Comparison of ENCODE assay signal across 9 cellular contexts in genomic region chr7:104272767-104273384, GRCh38. TPM values are rescaled to one million over a fixed set of nuclear protein-coding genes. Genes with fewer than 3 reads are reported as not detected.
DNase-seq lines count a peak whose midpoint lies in the region; ATAC-seq and TF ChIP-seq lines count a peak whose summit lies in the region.
"Had no signal": no experiment of that assay in that cellular context is flagged by ENCODE, and none has a peak within 500 bp of the region (broad histone marks: within the 10 kb centered on the region; RNA-seq: fewer than 3 reads in every experiment).

No MANE protein-coding gene starts in this region.

- no peaks in the 10 kb centered on the region for H3K79me2 ChIP-seq in OCI-LY1 (ENCODE audit: insufficient read depth, low read length)

- peak; percentile 73 for ATAC-seq in HG02981 (IDR thresholded peaks at IDR 0.05; ENCODE audit: unreplicated experiment)

- H4K20me1 ChIP-seq in OCI-LY1 (ENCODE audit: insufficient read depth, low read length), result no peaks in the 10 kb centered on the region

- no peaks in the 10 kb centered on the region for H3K9me3 ChIP-seq in OCI-LY1 (ENCODE audit: low read length)
- H3K9me3 ChIP-seq in effector memory CD4-positive, alpha-beta T cell (ENCODE audit: control insufficient read depth, low read length), result no peaks in the 10 kb centered on the region
- no peaks in the 10 kb centered on the region for H3K9me3 ChIP-seq in esophagus squamous epithelium

- no peak overlapping the region for H3K9ac ChIP-seq in OCI-LY1 (ENCODE audit: low read length)

- H3K27ac ChIP-seq in OCI-LY1 (ENCODE audit: low read depth, low read length, poor library complexity, severe bottlenecking) (no peak overlapping the region), epithelial cell of prostate (no peak overlapping the region), esophagus squamous epithelium (no peak overlapping the region)
- no peak overlapping the region for H3K27ac ChIP-seq in effector memory CD4-positive, alpha-beta T cell (ENCODE audit: insufficient read depth, low read length, poor library complexity, severe bottlenecking)
- H3K27ac ChIP-seq: skin epidermis had no signal

- no peak overlapping the region for H3K4me3 ChIP-seq in OCI-LY1 (ENCODE audit: low read depth, low read length, poor library complexity, severe bottlenecking)
- H3K4me3 ChIP-seq in effector memory CD4-positive, alpha-beta T cell (ENCODE audit: insufficient read depth, low read depth, low read length, poor library complexity, severe bottlenecking), result no peak overlapping the region
- no peak overlapping the region for H3K4me3 ChIP-seq in esophagus squamous epithelium
- H3K4me3 ChIP-seq: skin epidermis had no signal

- peak; percentile 37 for DNase-seq in EH (ENCODE audit: low read depth)
- peak; percentile 6 for DNase-seq in epithelial cell of prostate (ENCODE audit: low read depth, low spot score)
- peak; percentile 30 for DNase-seq in retina
- no peak for DNase-seq in stimulated activated CD4-positive, alpha-beta T cell treated with anti-CD3 and anti-CD28 coated beads, Interleukin-4, amount 100 ng/mL, for 1 hour
- no peak for DNase-seq in effector memory CD4-positive, alpha-beta T cell
- no peak for DNase-seq in esophagus squamous epithelium (lab: John Stamatoyannopoulos, UW)

- H3K36me3 ChIP-seq in OCI-LY1 (ENCODE audit: insufficient read depth, low read length) (no peaks in the 10 kb centered on the region), esophagus squamous epithelium (no peaks in the 10 kb centered on the region)
- H3K36me3 ChIP-seq in effector memory CD4-positive, alpha-beta T cell (ENCODE audit: control insufficient read depth, insufficient read depth, low read length), result no peaks in the 10 kb centered on the region

- no peak for TF ChIP-seq POLR2A in esophagus squamous epithelium (IDR thresholded peaks at IDR 0.05)

- WGBS in esophagus squamous epithelium, 2 donors, result 81 to 88% methylated on average over 5 of the region's 5 CpGs

- H3K9me2 ChIP-seq in OCI-LY1 (ENCODE audit: low read depth, low read length), result no peaks in the 10 kb centered on the region

- TF ChIP-seq CTCF in OCI-LY1 (IDR thresholded peaks at IDR 0.05; ENCODE audit: low read length) (peak; percentile 81), esophagus squamous epithelium (IDR thresholded peaks at IDR 0.05) (peak in 2 of 6 experiments; percentile 11 to 43)

- H3K27me3 ChIP-seq in OCI-LY1 (ENCODE audit: insufficient read depth, low read length) (no peaks in the 10 kb centered on the region), esophagus squamous epithelium (peaks cover 0 to 3% (median 0%) of the 10 kb centered on the region in 4 donors)
- H3K27me3 ChIP-seq in effector memory CD4-positive, alpha-beta T cell (replicated peaks; ENCODE audit: control insufficient read depth, insufficient read depth, low read length, poor library complexity, severe bottlenecking), result no peaks in the 10 kb centered on the region

- H3K4me1 ChIP-seq in OCI-LY1 (ENCODE audit: insufficient read depth, low read length, severe bottlenecking), result no peaks in the 10 kb centered on the region
- no peaks in the 10 kb centered on the region for H3K4me1 ChIP-seq in effector memory CD4-positive, alpha-beta T cell (ENCODE audit: control insufficient read depth, insufficient read depth, low read length, poor library complexity, severe bottlenecking)
- no peaks in the 10 kb centered on the region for H3K4me1 ChIP-seq in esophagus squamous epithelium

- H3K4me2 ChIP-seq in OCI-LY1 (ENCODE audit: low read length), result no peak overlapping the region

- no peaks in the 10 kb centered on the region for H3F3A ChIP-seq in OCI-LY1 (ENCODE audit: insufficient read depth, low read length)

- H2AFZ ChIP-seq in OCI-LY1 (ENCODE audit: low read length), result no peak overlapping the region

- intact Hi-C loops in esophagus squamous epithelium (cut with DNase I), result no loop called here

RNA-seq across cellular contexts. Expression of gene LHFPL3, which starts 55.5 kb away (rescaled TPM):
- total RNA-seq in esophagus squamous epithelium, result not detected

Comparison
In these comparisons a context has a peak if more than half of its experiments do, and no peak if none do; other contexts are left out.
1. DNase-seq: peak in EH (single experiment), epithelial cell of prostate (single experiment) and retina (single experiment); none in stimulated activated CD4-positive, alpha-beta T cell treated with anti-CD3 and anti-CD28 coated beads, Interleukin-4, amount 100 ng/mL, for 1 hour (single experiment), effector memory CD4-positive, alpha-beta T cell (0 of 3) and esophagus squamous epithelium (single experiment).